10 cellular contexts compared by ENCODE assay signal in genomic region chr3:14358426-14359211, GRCh38. TPM values are rescaled to one million over a fixed set of nuclear protein-coding genes. Genes with fewer than 3 reads are reported as not detected.
DNase-seq lines count a peak whose midpoint lies in the region; ATAC-seq, FAIRE-seq and TF ChIP-seq lines count a peak whose summit lies in the region.
"Had no signal": no experiment of that assay in that cellular context is flagged by ENCODE, and none has a peak within 500 bp of the region (broad histone marks: within the 10 kb centered on the region; RNA-seq: fewer than 3 reads in every experiment).

No MANE protein-coding gene starts in this region.

- DNase-seq in AG20443 (ENCODE audit: low spot score) (peak; percentile 73), NCI-H2227 (lab: John Stamatoyannopoulos, UW; ENCODE audit: unreplicated experiment) (peak; percentile 25), mesothelial cell of epicardium (ENCODE audit: low spot score in 2 of 2, unreplicated experiment in 2 of 2) (peak; percentile 34 to 65), foreskin melanocyte (no peak), T-helper 9 cell (no peak)
- DNase-seq in stimulated activated naive B cell treated with anti-CD40 and anti-IgM and Interleukin-4, amounts not matched to agents 10 μg/mL and 1 μg/mL and 100 μg/mL, for 72 hours: no peak
- DNase-seq: CD4-positive, alpha-beta memory T cell had no signal

- H3K4me1 Mint-ChIP-seq in mesothelial cell of epicardium: peaks cover 13% of the 10 kb centered on the region
- no peaks in the 10 kb centered on the region for H3K4me1 Mint-ChIP-seq in stimulated activated naive B cell treated with anti-CD40 and anti-IgM and Interleukin-4, amounts not matched to agents 10 μg/mL and 1 μg/mL and 100 μg/mL, for 72 hours
- H3K4me1 Mint-ChIP-seq: CD4-positive, alpha-beta memory T cell had no signal

- H3K27ac Mint-ChIP-seq in mesothelial cell of epicardium: peak overlapping the region; percentile 79
- no peak overlapping the region for H3K27ac Mint-ChIP-seq in stimulated activated naive B cell treated with anti-CD40 and anti-IgM and Interleukin-4, amounts not matched to agents 10 μg/mL and 1 μg/mL and 100 μg/mL, for 72 hours
- H3K27ac Mint-ChIP-seq: CD4-positive, alpha-beta memory T cell; T-helper 1 cell treated with Interleukin-12 subunit alpha and Interleukin-12 subunit beta and Interleukin-4 antibody, amounts not matched to agents 30 μg/mL and 1 μg/mL, for 36 hours had no signal

- peaks cover 2% of the 10 kb centered on the region for H3K27me3 Mint-ChIP-seq in mesothelial cell of epicardium (ENCODE audit: low read depth)
- peaks cover 0 to 4% of the 10 kb centered on the region in 2 donors for H3K27me3 Mint-ChIP-seq in stimulated activated naive B cell treated with anti-CD40 and anti-IgM and Interleukin-4, amounts not matched to agents 10 μg/mL and 1 μg/mL and 100 μg/mL, for 72 hours
- H3K27me3 Mint-ChIP-seq: CD4-positive, alpha-beta memory T cell had no signal

- peak; percentile 90 for FAIRE-seq in endometrium (lab: Jason Lieb, UNC)

- H3K4me3 Mint-ChIP-seq in mesothelial cell of epicardium: no peak overlapping the region
- H3K4me3 Mint-ChIP-seq in stimulated activated naive B cell treated with anti-CD40 and anti-IgM and Interleukin-4, amounts not matched to agents 10 μg/mL and 1 μg/mL and 100 μg/mL, for 72 hours: no peak overlapping the region
- H3K4me3 Mint-ChIP-seq: T-helper 1 cell treated with Interleukin-12 subunit alpha and Interleukin-12 subunit beta and Interleukin-4 antibody, amounts not matched to agents 30 μg/mL and 1 μg/mL, for 36 hours had no signal

- H3K36me3 Mint-ChIP-seq in mesothelial cell of epicardium: no peaks in the 10 kb centered on the region
- H3K36me3 Mint-ChIP-seq in stimulated activated naive B cell treated with anti-CD40 and anti-IgM and Interleukin-4, amounts not matched to agents 10 μg/mL and 1 μg/mL and 100 μg/mL, for 72 hours: no peaks in the 10 kb centered on the region
- H3K36me3 Mint-ChIP-seq: CD4-positive, alpha-beta memory T cell had no signal

- no peak for ATAC-seq in stimulated activated naive B cell treated with anti-CD40 and anti-IgM and Interleukin-4, amounts not matched to agents 10 μg/mL and 1 μg/mL and 100 μg/mL, for 72 hours (replicated peaks)
- no peak for ATAC-seq in HG02938 (IDR thresholded peaks at IDR 0.05; ENCODE audit: unreplicated experiment)

- no peaks in the 10 kb centered on the region for H3K9me3 Mint-ChIP-seq in mesothelial cell of epicardium
- no peaks in the 10 kb centered on the region for H3K9me3 Mint-ChIP-seq in stimulated activated naive B cell treated with anti-CD40 and anti-IgM and Interleukin-4, amounts not matched to agents 10 μg/mL and 1 μg/mL and 100 μg/mL, for 72 hours
- H3K9me3 Mint-ChIP-seq: CD4-positive, alpha-beta memory T cell; T-helper 1 cell treated with Interleukin-12 subunit alpha and Interleukin-12 subunit beta and Interleukin-4 antibody, amounts not matched to agents 30 μg/mL and 1 μg/mL, for 36 hours had no signal

- no peak for TF ChIP-seq CTCF in mesothelial cell of epicardium (IDR thresholded peaks at IDR 0.05; ENCODE audit: unreplicated experiment)

RNA-seq across cellular contexts. Expression of gene SLC6A6, which starts 43.8 kb away (rescaled TPM):
- total RNA-seq in mesothelial cell of epicardium: 19.3 to 21.2 TPM (median 20.0 TPM) in 3 replicates

Comparison
In these comparisons a context has a peak if more than half of its experiments do, and no peak if none do; other contexts are left out.
1. DNase-seq: peak in AG20443 (single experiment), NCI-H2227 (single experiment) and mesothelial cell of epicardium (2 of 2); none in stimulated activated naive B cell treated with anti-CD40 and anti-IgM and Interleukin-4, amounts not matched to agents 10 μg/mL and 1 μg/mL and 100 μg/mL, for 72 hours (single experiment), foreskin melanocyte (single experiment) and T-helper 9 cell (single experiment).